Comparison of ENCODE assay signal across 24 cellular contexts in the genomic region with DNA sequence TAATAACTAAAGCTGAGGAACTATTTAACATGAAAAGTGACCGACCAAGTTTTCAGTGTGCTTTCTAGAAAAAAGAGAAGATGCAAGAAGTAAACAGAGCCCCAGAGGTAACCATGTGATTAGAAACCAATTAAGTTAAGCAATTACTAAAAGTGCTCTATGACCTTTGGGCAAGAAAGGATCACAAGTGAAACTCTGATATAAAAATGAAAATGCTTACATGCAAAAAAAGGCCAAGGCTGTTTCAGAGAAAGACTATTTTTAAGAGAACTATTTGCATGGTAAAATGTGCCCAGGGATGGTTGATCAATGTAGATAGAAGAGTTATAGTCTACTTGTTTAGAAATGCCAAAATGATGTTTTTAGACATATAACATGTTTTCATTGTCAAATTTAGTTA. TPM values are rescaled to one million over a fixed set of nuclear protein-coding genes. Genes with fewer than 3 reads are reported as not detected.
A peak's percentile ranks its signal among the peaks of the same experiment; 100 is the strongest.
DNase-seq lines count a peak whose midpoint lies in the region; ATAC-seq, FAIRE-seq and TF ChIP-seq lines count a peak whose summit lies in the region.
"Had no signal": no experiment of that assay in that cellular context is flagged by ENCODE, and none has a peak within 500 bp of the region (broad histone marks: within the 10 kb centered on the region; RNA-seq: fewer than 3 reads in every experiment).

No MANE protein-coding gene starts in this region.

- H3K4me1 ChIP-seq in pancreas = no peaks in the 10 kb centered on the region
- H3K4me1 ChIP-seq: prostate gland, thyroid gland had no signal

- peak overlapping the region; percentile 75 for H3K27ac Mint-ChIP-seq in activated T-helper 17 cell treated with anti-CD3 and anti-CD28 coated beads, Interleukin-2, amount 50 U/mL, for 72 hours
- H3K27ac Mint-ChIP-seq: activated naive CD8-positive, alpha-beta T cell had no signal

- FAIRE-seq in GM18507 (lab: Jason Lieb, UNC) (peak; percentile 53), pancreas (lab: Jason Lieb, UNC) (no peak)
- FAIRE-seq: HepG2, kidney had no signal

- H3K9me3 ChIP-seq in pancreas = no peaks in the 10 kb centered on the region
- H3K9me3 ChIP-seq: prostate gland, thyroid gland had no signal

- WGBS in pancreas, 2 donors = 47 to 74% methylated on average over 1 of the region's 1 CpG

- H3K36me3 Mint-ChIP-seq in activated T-helper 17 cell treated with anti-CD3 and anti-CD28 coated beads, Interleukin-2, amount 50 U/mL, for 72 hours (ENCODE audit: low read depth) = peaks cover 48% of the 10 kb centered on the region

- H3K36me3 ChIP-seq in pancreas = no peaks in the 10 kb centered on the region
- H3K36me3 ChIP-seq: prostate gland, thyroid gland had no signal

- intact Hi-C loops in pancreas (cut with DNase I) = no loop called here

- no peak overlapping the region for H3K4me3 ChIP-seq in pancreas
- H3K4me3 ChIP-seq: coronary artery, prostate gland, smooth muscle cell, thyroid gland had no signal

- peaks cover 16% of the 10 kb centered on the region for H3K4me1 Mint-ChIP-seq in activated T-helper 17 cell treated with anti-CD3 and anti-CD28 coated beads, Interleukin-2, amount 50 U/mL, for 72 hours

- no peak overlapping the region for H3K27ac ChIP-seq in pancreas
- H3K27ac ChIP-seq: coronary artery, prostate gland, thyroid gland had no signal

- peak; percentile 59 for ATAC-seq in GM19452 (IDR thresholded peaks at IDR 0.05; ENCODE audit: unreplicated experiment)
- ATAC-seq in HG02938 (IDR thresholded peaks at IDR 0.05; ENCODE audit: unreplicated experiment) = peak; percentile 51
- ATAC-seq in activated T-helper 17 cell treated with anti-CD3 and anti-CD28 coated beads, Interleukin-2, amount 50 U/mL, for 72 hours (replicated peaks) = no peak
- no peak for ATAC-seq in pancreas
- no peak for ATAC-seq in HG03469 (IDR thresholded peaks at IDR 0.05; ENCODE audit: unreplicated experiment)
- ATAC-seq: activated CD4-positive, CD25-positive, alpha-beta regulatory T cell treated with anti-CD3 and anti-CD28 coated beads, Interleukin-2, amount 50 U/mL, for 24 hours; HepG2; T-helper 17 cell had no signal

- peak overlapping the region; percentile 44 for H3K4me3 Mint-ChIP-seq in activated T-helper 17 cell treated with anti-CD3 and anti-CD28 coated beads, Interleukin-2, amount 50 U/mL, for 72 hours
- H3K4me3 Mint-ChIP-seq: activated naive CD8-positive, alpha-beta T cell; brain; nephron; T-helper 17 cell had no signal

- DNase-seq in GM18507 (ENCODE audit: extremely low spot score, insufficient read length, low read depth) = no peak
- DNase-seq in pancreas = no peak
- no peak for DNase-seq in NCI-H1694 (lab: John Stamatoyannopoulos, UW)
- no peak for DNase-seq in OCI-M2 (lab: John Stamatoyannopoulos, UW; ENCODE audit: unreplicated experiment)
- DNase-seq: activated T-cell treated with anti-CD3 and anti-CD28 coated beads for 4 hours, AML-193, kidney, NCI-H187 treated with DMSO at 0.1 percent for 48 hours, NCI-H510A, SHP77, T-helper 17 cell, thyroid gland had no signal

- no peak for TF ChIP-seq CTCF in pancreas (IDR thresholded peaks at IDR 0.05)

- no peaks in the 10 kb centered on the region for H3K9me3 Mint-ChIP-seq in activated T-helper 17 cell treated with anti-CD3 and anti-CD28 coated beads, Interleukin-2, amount 50 U/mL, for 72 hours
- H3K9me3 Mint-ChIP-seq: brain, nephron had no signal

- H3K27me3 ChIP-seq in pancreas = no peaks in the 10 kb centered on the region
- H3K27me3 ChIP-seq: thyroid gland had no signal

- no peaks in the 10 kb centered on the region for H3K27me3 Mint-ChIP-seq in activated T-helper 17 cell treated with anti-CD3 and anti-CD28 coated beads, Interleukin-2, amount 50 U/mL, for 72 hours
- H3K27me3 Mint-ChIP-seq: activated naive CD8-positive, alpha-beta T cell; brain; T-helper 17 cell had no signal

RNA-seq across cellular contexts. Expression of gene KLHL15, which starts 22.0 kb away (rescaled TPM):
- total RNA-seq in activated T-helper 17 cell treated with anti-CD3 and anti-CD28 coated beads, Interleukin-2, amount 50 U/mL, for 72 hours = 10 to 100 TPM in 1 of 2 donors, 1 to 10 TPM in 1; 8.3 to 17.6 TPM
- 1 to 10 TPM; 3.3 to 4.7 (median 4.4) TPM for total RNA-seq in pancreas
- 1 to 10 TPM; 1.2 to 3.1 TPM for polyA plus RNA-seq in pancreas

RNA-seq across cellular contexts. Expression of gene EIF2S3, which starts 49.7 kb away (rescaled TPM):
- 100 to 1,000 TPM; 169 to 225 TPM for total RNA-seq in activated T-helper 17 cell treated with anti-CD3 and anti-CD28 coated beads, Interleukin-2, amount 50 U/mL, for 72 hours
- total RNA-seq in pancreas = 100 to 1,000 TPM in 4 of 6 donors, 10 to 100 TPM in 2; 84.4 to 139 (median 128) TPM
- 10 to 100 TPM; 40.0 to 52.9 TPM for polyA plus RNA-seq in pancreas

Comparison
In these comparisons a context has a peak if more than half of its experiments do, and no peak if none do; other contexts are left out.
1. ATAC-seq: peak in GM19452 (single experiment) and HG02938 (single experiment); none in activated T-helper 17 cell treated with anti-CD3 and anti-CD28 coated beads, Interleukin-2, amount 50 U/mL, for 72 hours (single experiment), pancreas (0 of 4) and HG03469 (single experiment).